ENCODE assay signal across 3 cellular contexts in genomic region chr3:144762091-144762490, GRCh38.
TF ChIP-seq lines count a peak whose summit lies in the region.

No MANE protein-coding gene starts in this region.

TF ChIP-seq in A549, 52 proteins besides CTCF, POLR2A, EP300 and RAD21:
- TF ChIP-seq MAFK (IDR thresholded peaks at IDR 0.05; ENCODE audit: partially characterized antibody) (peak; percentile 79), ESRRA (IDR thresholded peaks at IDR 0.05; ENCODE audit: borderline replicate concordance, low read length) (no peak)

TF ChIP-seq in IMR-90, 13 proteins besides CTCF, POLR2A, EP300 and RAD21:
- TF ChIP-seq MAFK (IDR thresholded peaks at IDR 0.05; ENCODE audit: low read depth, low read length) (peak; percentile 84), CEBPB (IDR thresholded peaks at IDR 0.05; ENCODE audit: low read depth, low read length) (no peak)
TF ChIP-seq in IMR-90: peak in this region for 1.

TF ChIP-seq in K562, 482 proteins besides CTCF, POLR2A, EP300 and RAD21:
- no peak for TF ChIP-seq GABPB2 (CRISPR knock-in tag; conservative IDR thresholded peaks at IDR 0.05)
- TF ChIP-seq ZNF395 (CRISPR knock-in tag; IDR thresholded peaks at IDR 0.05): no peak
- TF ChIP-seq NFXL1 (CRISPR knock-in tag; IDR thresholded peaks at IDR 0.05): no peak
- TF ChIP-seq ZNF316 (IDR thresholded peaks at IDR 0.05): peak; percentile 54; the same call in 1 of the 2 replicates
- peak; percentile 52; the same call in 1 of the 2 replicates for TF ChIP-seq MAFK (IDR thresholded peaks at IDR 0.05; ENCODE audit: low read length)
- no peak for TF ChIP-seq CBFA2T2 (conservative IDR thresholded peaks at IDR 0.05)
- no peak for TF ChIP-seq EP400 (IDR thresholded peaks at IDR 0.05)
- TF ChIP-seq ATF1 (CRISPR knock-in tag; IDR thresholded peaks at IDR 0.05): no peak
- no peak for TF ChIP-seq ATF1 (tag; IDR thresholded peaks at IDR 0.05)
- TF ChIP-seq HDAC1 (IDR thresholded peaks at IDR 0.05): no peak
- peak; percentile 37; the same call in 1 of the 2 replicates for TF ChIP-seq MAFG (tag; conservative IDR thresholded peaks at IDR 0.05)
- TF ChIP-seq MAFF (IDR thresholded peaks at IDR 0.05; ENCODE audit: low read length): peak; percentile 43; the same call in 1 of the 2 replicates
- TF ChIP-seq C11orf30 (IDR thresholded peaks at IDR 0.05; ENCODE audit: low read depth): peak; percentile 46; the same call in 1 of the 2 replicates
- no peak for TF ChIP-seq BRF1 (IDR thresholded peaks at IDR 0.05; ENCODE audit: borderline replicate concordance, extremely low read depth, insufficient read length)
